8 cellular contexts compared by ENCODE assay signal in genomic region chr19:2702170-2703076, GRCh38. TPM values are rescaled to one million over a fixed set of nuclear protein-coding genes. Genes with fewer than 3 reads are reported as not detected.
DNase-seq lines count a peak whose midpoint lies in the region; ATAC-seq and TF ChIP-seq lines count a peak whose summit lies in the region.

Gene GNG7 (minus strand): TSS chr19:2702694. CDS start chr19:2520688, 182,006 bp downstream.

- H3K4me1 Mint-ChIP-seq in natural killer cell treated with Interleukin-12 subunit alpha and Interleukin-12 subunit beta and Interleukin-15 and Interleukin-18, amount 100 ng/mL, for 72 hours (ENCODE audit: low read depth in 2 of 2) = peaks cover 0 to 5% of the 10 kb centered on the region in 2 donors
- H3K4me1 Mint-ChIP-seq in stimulated activated memory B cell treated with anti-CD40 and anti-IgM and Interleukin-4, amounts not matched to agents 10 μg/mL and 1 μg/mL and 100 μg/mL, for 72 hours = peaks cover 49% of the 10 kb centered on the region

- H3K27me3 Mint-ChIP-seq in natural killer cell treated with Interleukin-12 subunit alpha and Interleukin-12 subunit beta and Interleukin-15 and Interleukin-18, amount 100 ng/mL, for 72 hours = no peaks in the 10 kb centered on the region
- H3K27me3 Mint-ChIP-seq in stimulated activated memory B cell treated with anti-CD40 and anti-IgM and Interleukin-4, amounts not matched to agents 10 μg/mL and 1 μg/mL and 100 μg/mL, for 72 hours = no peaks in the 10 kb centered on the region

- H3K36me3 Mint-ChIP-seq in natural killer cell treated with Interleukin-12 subunit alpha and Interleukin-12 subunit beta and Interleukin-15 and Interleukin-18, amount 100 ng/mL, for 72 hours = no peaks in the 10 kb centered on the region
- peaks cover 17% of the 10 kb centered on the region for H3K36me3 Mint-ChIP-seq in stimulated activated memory B cell treated with anti-CD40 and anti-IgM and Interleukin-4, amounts not matched to agents 10 μg/mL and 1 μg/mL and 100 μg/mL, for 72 hours

- H3K4me3 Mint-ChIP-seq in natural killer cell treated with Interleukin-12 subunit alpha and Interleukin-12 subunit beta and Interleukin-15 and Interleukin-18, amount 100 ng/mL, for 72 hours = peak within 1 kb of the TSS; percentile 70
- H3K4me3 Mint-ChIP-seq in stimulated activated memory B cell treated with anti-CD40 and anti-IgM and Interleukin-4, amounts not matched to agents 10 μg/mL and 1 μg/mL and 100 μg/mL, for 72 hours = peak within 1 kb of the TSS; percentile 82

- TF ChIP-seq CTCF in AG09309 (IDR thresholded peaks at IDR 0.05; ENCODE audit: control insufficient read depth, insufficient read depth, low read depth, low read length, missing control alignments) (no peak), fibroblast of pulmonary artery (IDR thresholded peaks at IDR 0.05; ENCODE audit: low read length, missing control alignments) (no peak)

- DNase-seq in AG09309 (ENCODE audit: low read depth) = no peak
- DNase-seq in RPMI7951 (ENCODE audit: low read depth) = peak; percentile 85
- peak; percentile 88 for DNase-seq in activated effector memory CD4-positive, alpha-beta T cell treated with Interleukin-2 at 50 U/mL for 16 hours
- peak; percentile 81 for DNase-seq in fibroblast of pulmonary artery (ENCODE audit: low read depth)
- DNase-seq in natural killer cell treated with Interleukin-12 subunit alpha and Interleukin-12 subunit beta and Interleukin-15 and Interleukin-18, amount 100 ng/mL, for 72 hours (ENCODE audit: low spot score) = peak; percentile 94

- H3K4me3 ChIP-seq in AG09309 (ENCODE audit: control insufficient read depth, low read depth, low read length) (peak within 1 kb of the TSS; percentile 17; the same call in 1 of the 2 replicates), fibroblast of pulmonary artery (replicated peaks; ENCODE audit: low read depth, low read length) (peak within 1 kb of the TSS; percentile 48)

- ATAC-seq in GM19035 (IDR thresholded peaks at IDR 0.05; ENCODE audit: unreplicated experiment) = peak; percentile 55
- peak; percentile 68 for ATAC-seq in HG03520 (IDR thresholded peaks at IDR 0.05; ENCODE audit: unreplicated experiment)
- ATAC-seq in natural killer cell treated with Interleukin-12 subunit alpha and Interleukin-12 subunit beta and Interleukin-15 and Interleukin-18, amount 100 ng/mL, for 72 hours = peak; percentile 100
- peak; percentile 97 for ATAC-seq in stimulated activated memory B cell treated with anti-CD40 and anti-IgM and Interleukin-4, amounts not matched to agents 10 μg/mL and 1 μg/mL and 100 μg/mL, for 72 hours

- H3K9me3 Mint-ChIP-seq in natural killer cell treated with Interleukin-12 subunit alpha and Interleukin-12 subunit beta and Interleukin-15 and Interleukin-18, amount 100 ng/mL, for 72 hours = no peaks in the 10 kb centered on the region
- H3K9me3 Mint-ChIP-seq in stimulated activated memory B cell treated with anti-CD40 and anti-IgM and Interleukin-4, amounts not matched to agents 10 μg/mL and 1 μg/mL and 100 μg/mL, for 72 hours = peaks cover 2% of the 10 kb centered on the region

- H3K27ac Mint-ChIP-seq in natural killer cell treated with Interleukin-12 subunit alpha and Interleukin-12 subunit beta and Interleukin-15 and Interleukin-18, amount 100 ng/mL, for 72 hours = peak within 1 kb of the TSS in 1 of 2 donors; percentile 51
- peak within 1 kb of the TSS; percentile 90 for H3K27ac Mint-ChIP-seq in stimulated activated memory B cell treated with anti-CD40 and anti-IgM and Interleukin-4, amounts not matched to agents 10 μg/mL and 1 μg/mL and 100 μg/mL, for 72 hours

RNA-seq across cellular contexts. Expression of gene GNG7, which starts in this region (rescaled TPM):
- 0.96 and 1.3 TPM in 2 replicates for total RNA-seq in RPMI7951 (2014; rRNA removed; shearing (Covaris generic))
- total RNA-seq in natural killer cell treated with Interleukin-12 subunit alpha and Interleukin-12 subunit beta and Interleukin-15 and Interleukin-18, amount 100 ng/mL, for 72 hours = under 1 TPM; 0.26 to 0.59 TPM

Comparison
In these comparisons a context has a peak if more than half of its experiments do, and no peak if none do; other contexts are left out.
1. Peak in DNase-seq and ATAC-seq in natural killer cell treated with Interleukin-12 subunit alpha and Interleukin-12 subunit beta and Interleukin-15 and Interleukin-18, amount 100 ng/mL, for 72 hours; RNA of the gene not detected or under 1 TPM.